8 cellular contexts compared by ENCODE assay signal in genomic region chr14:21383848-21384493, GRCh38. TPM values are rescaled to one million over a fixed set of nuclear protein-coding genes. Genes with fewer than 3 reads are reported as not detected.
DNase-seq lines count a peak whose midpoint lies in the region; ATAC-seq and TF ChIP-seq lines count a peak whose summit lies in the region.

SUPT16H (minus strand) TSS chr14:21384019; CDS start chr14:21383927, 92 bp downstream.

- CTCF ChIA-PET in activated naive CD4-positive, alpha-beta T cell treated with anti-CD3 and anti-CD28 coated beads, Interleukin-2, amount 10 ng/mL, durations not matched to agents 7 days and 5 days (lab: Charles Lee): interaction anchor here (0.6 kb wide), 1 partner anchor 16 kb away, joined by 3 read pairs; no protein-coding TSS in a partner anchor

- DNase-seq in GM04503 (ENCODE audit: low read depth): peak; percentile 87
- DNase-seq in HFFc6: peak; percentile 96
- peak; percentile 96 for DNase-seq in NB4 (ENCODE audit: low read depth)
- DNase-seq in SK-N-MC (ENCODE audit: low read depth, low spot score): peak; percentile 83
- peak; percentile 97 for DNase-seq in activated naive CD4-positive, alpha-beta T cell treated with anti-CD3 and anti-CD28 coated beads, Interleukin-2, amount 10 ng/mL, durations not matched to agents 7 days and 5 days
- peak; percentile 77 for DNase-seq in non-pigmented ciliary epithelial cell (ENCODE audit: low read depth)
- peak; percentile 93 for DNase-seq in superior temporal gyrus (ENCODE audit: extremely low spot score)

- H3K4me1 Mint-ChIP-seq in HFFc6 (ENCODE audit: low read depth): peaks cover 39% of the 10 kb centered on the region
- peaks cover 47% of the 10 kb centered on the region for H3K4me1 Mint-ChIP-seq in activated naive CD4-positive, alpha-beta T cell treated with anti-CD3 and anti-CD28 coated beads, Interleukin-2, amount 10 ng/mL, durations not matched to agents 7 days and 5 days

- H3K27ac Mint-ChIP-seq in HFFc6: peak within 1 kb of the TSS; percentile 99
- peak within 1 kb of the TSS; percentile 98 for H3K27ac Mint-ChIP-seq in activated naive CD4-positive, alpha-beta T cell treated with anti-CD3 and anti-CD28 coated beads, Interleukin-2, amount 10 ng/mL, durations not matched to agents 7 days and 5 days

- no peaks in the 10 kb centered on the region for H3K9me3 Mint-ChIP-seq in HFFc6
- no peaks in the 10 kb centered on the region for H3K9me3 Mint-ChIP-seq in activated naive CD4-positive, alpha-beta T cell treated with anti-CD3 and anti-CD28 coated beads, Interleukin-2, amount 10 ng/mL, durations not matched to agents 7 days and 5 days

- peak within 1 kb of the TSS; percentile 96 for H3K4me3 Mint-ChIP-seq in HFFc6
- H3K4me3 Mint-ChIP-seq in activated naive CD4-positive, alpha-beta T cell treated with anti-CD3 and anti-CD28 coated beads, Interleukin-2, amount 10 ng/mL, durations not matched to agents 7 days and 5 days: peak within 1 kb of the TSS; percentile 91

- TF ChIP-seq CTCF in HFFc6 (IDR thresholded peaks at IDR 0.05) (no peak), NB4 (IDR thresholded peaks at IDR 0.05; ENCODE audit: low read depth, low read length) (no peak), gastroesophageal sphincter (IDR thresholded peaks at IDR 0.05) (peak in 2 of 4 experiments; percentile 8 to 16)

- H3K4me3 ChIP-seq in NB4 (ENCODE audit: low read depth, low read length): peak within 1 kb of the TSS; percentile 67
- peak within 1 kb of the TSS; percentile 89 for H3K4me3 ChIP-seq in SK-N-MC
- peak within 1 kb of the TSS; percentile 70 for H3K4me3 ChIP-seq in gastroesophageal sphincter

- H3K9me3 ChIP-seq in SK-N-MC (ENCODE audit: low read depth, low read length): no peaks in the 10 kb centered on the region
- no peaks in the 10 kb centered on the region for H3K9me3 ChIP-seq in gastroesophageal sphincter

- H3K27me3 Mint-ChIP-seq in HFFc6 (ENCODE audit: insufficient read depth): peaks cover 12% of the 10 kb centered on the region; the same call in 1 of the 2 replicates
- H3K27me3 Mint-ChIP-seq in activated naive CD4-positive, alpha-beta T cell treated with anti-CD3 and anti-CD28 coated beads, Interleukin-2, amount 10 ng/mL, durations not matched to agents 7 days and 5 days: no peaks in the 10 kb centered on the region

- TF ChIP-seq POLR2A in NB4 (IDR thresholded peaks at IDR 0.05; ENCODE audit: extremely low read depth, insufficient read length) (peak; percentile 75), gastroesophageal sphincter (IDR thresholded peaks at IDR 0.05) (peak in 1 of 2 donors; percentile 40)

- peak within 1 kb of the TSS; percentile 98 for H3K27ac ChIP-seq in SK-N-MC
- H3K27ac ChIP-seq in gastroesophageal sphincter: peak within 1 kb of the TSS; percentile 74 to 91 (median 90)

- peak; percentile 98 for ATAC-seq in gastroesophageal sphincter

- no peaks in the 10 kb centered on the region for H3K27me3 ChIP-seq in gastroesophageal sphincter

- peak within 1 kb of the TSS; percentile 99 for H3K9ac ChIP-seq in SK-N-MC (ENCODE audit: insufficient read length)

- peaks cover 0 to 48% (median 6%) of the 10 kb centered on the region in 3 donors for H3K4me1 ChIP-seq in gastroesophageal sphincter

- 0% methylated on average over 6 to 37 of the region's 54 CpGs for WGBS in gastroesophageal sphincter (ENCODE audit: low coverage in 1 of 2), 2 donors

- H3K36me3 ChIP-seq in SK-N-MC (ENCODE audit: insufficient read depth, low read length) (peaks cover 58% of the 10 kb centered on the region), gastroesophageal sphincter (peaks cover 0 to 40% of the 10 kb centered on the region in 2 donors)

- TF ChIP-seq EP300 in gastroesophageal sphincter (IDR thresholded peaks at IDR 0.05): no peak

- peaks cover 24% of the 10 kb centered on the region for H3K36me3 Mint-ChIP-seq in HFFc6 (ENCODE audit: low read depth)
- H3K36me3 Mint-ChIP-seq in activated naive CD4-positive, alpha-beta T cell treated with anti-CD3 and anti-CD28 coated beads, Interleukin-2, amount 10 ng/mL, durations not matched to agents 7 days and 5 days: peaks cover 43% of the 10 kb centered on the region

RNA-seq across cellular contexts. Expression of gene SUPT16H, which starts in this region (rescaled TPM):
- total RNA-seq in HFFc6 (2021; fragmentation: NEBNext Ultra II Directional; extraction: Animal tissue kit (Norgen Biotek cat#: 25700)): 10 to 100 TPM; 67.9 to 91.9 (median 86.2) TPM
- total RNA-seq in gastroesophageal sphincter: 100 to 1,000 TPM in 1 of 4 donors, 10 to 100 TPM in 3; 64.6 to 101 (median 74.5) TPM

Comparison
In these comparisons a context has a peak if more than half of its experiments do, and no peak if none do; other contexts are left out.
1. Peak in every context shown above with its lines: DNase-seq, ATAC-seq, H3K4me3 ChIP-seq and H3K27ac ChIP-seq.